In the genomic region with DNA sequence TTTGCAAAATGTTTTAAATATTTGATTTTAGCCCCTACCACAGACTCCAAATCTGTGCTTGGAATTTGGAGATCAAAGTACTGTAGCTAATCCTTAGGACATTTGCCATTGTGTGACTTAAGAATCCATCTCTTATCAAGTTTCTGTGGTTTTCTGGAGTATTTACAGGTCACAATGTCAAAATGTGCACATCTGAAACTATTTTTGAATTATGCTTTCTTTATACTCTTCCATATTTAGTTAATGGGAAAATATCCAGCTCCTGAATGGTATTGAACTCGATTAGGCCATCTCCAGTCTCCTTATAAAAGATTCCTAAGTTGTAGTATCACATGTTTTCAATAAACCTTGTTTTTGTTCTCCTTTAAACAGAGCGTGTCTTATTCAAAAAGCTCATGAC, we compare ENCODE assay signal across 28 cellular contexts.
DNase-seq lines count a peak whose midpoint lies in the region; ATAC-seq and TF ChIP-seq lines count a peak whose summit lies in the region.
"Had no signal": no experiment of that assay in that cellular context is flagged by ENCODE, and none has a peak within 500 bp of the region (broad histone marks: within the 10 kb centered on the region; RNA-seq: fewer than 3 reads in every experiment).

No MANE protein-coding gene starts in this region.

- H3K4me3 ChIP-seq in GM23248, result no peak overlapping the region
- no peak overlapping the region for H3K4me3 ChIP-seq in retinal pigment epithelial cell (ENCODE audit: low read length)
- H3K4me3 ChIP-seq: suprapubic skin, upper lobe of right lung had no signal

- ATAC-seq in SK-N-SH treated with all-trans-retinoic acid at 6 μM for 48 hours (peak; percentile 80), GM21526 (IDR thresholded peaks at IDR 0.05; ENCODE audit: low FRiP score, unreplicated experiment) (no peak)
- ATAC-seq: activated naive CD4-positive, alpha-beta T cell treated with anti-CD3 and anti-CD28 coated beads, Interleukin-2, amount 50 U/mL, for 72 hours; effector memory CD8-positive, alpha-beta T cell; left ventricle myocardium superior; stimulated activated memory B cell treated with anti-CD40 and anti-IgM and Interleukin-4, amounts not matched to agents 10 μg/mL and 1 μg/mL and 100 μg/mL, for 72 hours; upper lobe of right lung had no signal

- in situ Hi-C loops in GM23248 (cut with MboI), result no loop called here
- in situ Hi-C loops in ACHN (cut with HindIII; ENCODE audit: low pct_ligation_motif_present, low pct_unique_long_range_greater_than_20kb, low sequenced_read_pairs), result no loop called here

- no peak overlapping the region; the same call in 1 of the 2 replicates for H2AFZ ChIP-seq in GM23248

- DNase-seq in GM23248 (no peak), fibroblast of peridontal ligament (ENCODE audit: extremely low read depth) (peak; percentile 69), retinal pigment epithelial cell (ENCODE audit: low read depth) (peak; percentile 70), NCI-H1417 treated with DMSO at 0.1 percent for 48 hours (lab: John Stamatoyannopoulos, UW) (no peak), ACHN (no peak)
- no peak for DNase-seq in activated CD4-positive, alpha-beta T cell treated with anti-CD3 and anti-CD28 coated beads, Interleukin-2, amount 50 U/mL, for 1 hour
- DNase-seq: activated CD4-positive, alpha-beta T cell treated with anti-CD3 and anti-CD28 coated beads, Interleukin-2, amount 10 ng/mL, durations not matched to agents 24 days and 14 days; activated effector memory CD4-positive, alpha-beta T cell treated with Interleukin-2 at 50 U/mL for 16 hours; activated T-cell treated with anti-CD3 and anti-CD28 coated beads, Interleukin-2, amount 50 U/mL, for 1 hour; aorta; caudate nucleus; cortex of kidney; effector memory CD8-positive, alpha-beta T cell; GF-D8; H9; head of caudate nucleus; Kasumi-1; left ventricle myocardium superior; mesendoderm; NCI-H1694; NCI-H82; nucleus accumbens; upper lobe of right lung had no signal

- 8 to 14% methylated on average over 2 of the region's 2 CpGs for WGBS in GM23248 (ENCODE audit: low coverage in 1 of 2, low lambda C conversion rate in 2 of 2, missing lambda C conversion rate in 2 of 2), 2 experiments

- no peak for TF ChIP-seq CTCF in retinal pigment epithelial cell (conservative IDR thresholded peaks at IDR 0.05; ENCODE audit: low read depth, low read length)

- peaks cover 29% of the 10 kb centered on the region for H3K4me1 ChIP-seq in GM23248 (ENCODE audit: insufficient read depth)
- H3K4me1 ChIP-seq: suprapubic skin had no signal

- no peaks in the 10 kb centered on the region for H4K20me1 ChIP-seq in GM23248 (ENCODE audit: insufficient read depth)

- no peaks in the 10 kb centered on the region for H3K27me3 ChIP-seq in GM23248 (replicated peaks; ENCODE audit: insufficient read depth)
- H3K27me3 ChIP-seq: suprapubic skin, upper lobe of right lung had no signal

- no peaks in the 10 kb centered on the region for H3K9me2 ChIP-seq in GM23248 (ENCODE audit: insufficient read depth)

- H3K27ac ChIP-seq in GM23248, result no peak overlapping the region
- H3K27ac ChIP-seq: suprapubic skin, upper lobe of right lung had no signal

- H3F3A ChIP-seq in GM23248 (ENCODE audit: insufficient read depth), result 0 out of 2 replicates have a peak, but pooled peaks cover 31% of the 10 kb centered on the region

- H3K4me2 ChIP-seq in GM23248 (ENCODE audit: unreplicated experiment), result peak overlapping the region; percentile 68

- no peaks in the 10 kb centered on the region for H3K79me2 ChIP-seq in GM23248 (ENCODE audit: insufficient read depth)

- no peak overlapping the region for H3K9ac ChIP-seq in GM23248

- no peaks in the 10 kb centered on the region for H3K9me3 ChIP-seq in GM23248 (ENCODE audit: low read depth)
- H3K9me3 ChIP-seq: suprapubic skin, upper lobe of right lung had no signal

- H3K36me3 ChIP-seq in GM23248 (ENCODE audit: low read depth), result no peaks in the 10 kb centered on the region
- H3K36me3 ChIP-seq: suprapubic skin, upper lobe of right lung had no signal

TF ChIP-seq in SK-N-SH treated with all-trans-retinoic acid at 6 μM for 48 hours, 23 proteins besides CTCF, POLR2A, EP300 and RAD21:
- TF ChIP-seq ZNF565 (CRISPR knock-in tag; conservative IDR thresholded peaks at IDR 0.05; ENCODE audit: low read depth), result no peak
- TF ChIP-seq ISL1 (CRISPR knock-in tag; IDR thresholded peaks at IDR 0.05), result 0 out of 2 replicates have a peak, but pooled peaks have one; percentile 21

Comparison
In these comparisons a context has a peak if more than half of its experiments do, and no peak if none do; other contexts are left out.
1. DNase-seq: peak in fibroblast of peridontal ligament (single experiment) and retinal pigment epithelial cell (single experiment); none in GM23248 (single experiment), activated CD4-positive, alpha-beta T cell treated with anti-CD3 and anti-CD28 coated beads, Interleukin-2, amount 50 U/mL, for 1 hour (single experiment), NCI-H1417 treated with DMSO at 0.1 percent for 48 hours (single experiment) and ACHN (single experiment).